2 cellular contexts compared by ENCODE assay signal in genomic region chr4:77797239-77797638, GRCh38.
A peak's percentile ranks its signal among the peaks of the same experiment; 100 is the strongest.
TF ChIP-seq lines count a peak whose summit lies in the region.

No MANE protein-coding gene starts in this region.

TF ChIP-seq in HepG2, 621 proteins besides CTCF, POLR2A, EP300 and RAD21 (continued from another document):
- TF ChIP-seq CEBPG (CRISPR knock-in tag; IDR thresholded peaks at IDR 0.05) (peak; percentile 46), FOSL2 (CRISPR knock-in tag; IDR thresholded peaks at IDR 0.05) (peak; percentile 50; the same call in 1 of the 2 replicates), ZNF451 (CRISPR knock-in tag; IDR thresholded peaks at IDR 0.05) (no peak), YEATS4 (CRISPR knock-in tag; IDR thresholded peaks at IDR 0.05; ENCODE audit: borderline replicate concordance) (no peak), MYPOP (CRISPR knock-in tag; IDR thresholded peaks at IDR 0.05) (no peak)

TF ChIP-seq in SK-N-SH, 30 proteins besides CTCF, POLR2A, EP300 and RAD21 (continued from another document):
- TF ChIP-seq, protein P1, sequence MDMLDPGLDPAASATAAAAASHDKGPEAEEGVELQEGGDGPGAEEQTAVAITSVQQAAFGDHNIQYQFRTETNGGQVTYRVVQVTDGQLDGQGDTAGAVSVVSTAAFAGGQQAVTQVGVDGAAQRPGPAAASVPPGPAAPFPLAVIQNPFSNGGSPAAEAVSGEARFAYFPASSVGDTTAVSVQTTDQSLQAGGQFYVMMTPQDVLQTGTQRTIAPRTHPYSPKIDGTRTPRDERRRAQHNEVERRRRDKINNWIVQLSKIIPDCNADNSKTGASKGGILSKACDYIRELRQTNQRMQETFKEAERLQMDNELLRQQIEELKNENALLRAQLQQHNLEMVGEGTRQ (IDR thresholded peaks at IDR 0.05; ENCODE audit: borderline replicate concordance, low read depth, low read length), result no peak
- TF ChIP-seq IRF3 (IDR thresholded peaks at IDR 0.05; ENCODE audit: low read depth, low read length), result no peak
- no peak for TF ChIP-seq ELF1 (IDR thresholded peaks at IDR 0.05)
- TF ChIP-seq EZH2phosphoT487 (IDR thresholded peaks at IDR 0.05; ENCODE audit: borderline replicate concordance, low read depth), result no peak
- TF ChIP-seq FOXM1 (IDR thresholded peaks at IDR 0.05; ENCODE audit: low read depth), result no peak
- TF ChIP-seq MEF2A (IDR thresholded peaks at IDR 0.05; ENCODE audit: borderline replicate concordance, low read depth), result no peak
- TF ChIP-seq RCOR1 (IDR thresholded peaks at IDR 0.05; ENCODE audit: low read length), result no peak
- TF ChIP-seq RFX5 (IDR thresholded peaks at IDR 0.05; ENCODE audit: low read length), result no peak
- TF ChIP-seq, protein P2, sequence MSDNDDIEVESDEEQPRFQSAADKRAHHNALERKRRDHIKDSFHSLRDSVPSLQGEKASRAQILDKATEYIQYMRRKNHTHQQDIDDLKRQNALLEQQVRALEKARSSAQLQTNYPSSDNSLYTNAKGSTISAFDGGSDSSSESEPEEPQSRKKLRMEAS (IDR thresholded peaks at IDR 0.05; ENCODE audit: low read depth), result no peak
- no peak for TF ChIP-seq GATA2 (CRISPR knock-in tag; IDR thresholded peaks at IDR 0.05)
- no peak for TF ChIP-seq GABPA (IDR thresholded peaks at IDR 0.05; ENCODE audit: low read depth)
- no peak for TF ChIP-seq TAF1 (IDR thresholded peaks at IDR 0.05; ENCODE audit: borderline replicate concordance, low read depth, low read length)
TF ChIP-seq in SK-N-SH: peak in this region for 0.
